10 cellular contexts compared by ENCODE assay signal in genomic region chr1:183806086-183806485, GRCh38. TPM values are rescaled to one million over a fixed set of nuclear protein-coding genes. Genes with fewer than 3 reads are reported as not detected.
A peak's percentile ranks its signal among the peaks of the same experiment; 100 is the strongest.
DNase-seq lines count a peak whose midpoint lies in the region; ATAC-seq, FAIRE-seq and TF ChIP-seq lines count a peak whose summit lies in the region.
"Had no signal": no experiment of that assay in that cellular context is flagged by ENCODE, and none has a peak within 500 bp of the region (broad histone marks: within the 10 kb centered on the region; RNA-seq: fewer than 3 reads in every experiment).

No MANE protein-coding gene starts in this region.

- H3K9ac ChIP-seq in HUES48 (ENCODE audit: low read depth, low read length) (no peak overlapping the region), K562 (ENCODE audit: insufficient read depth in 1 of 2, low read depth in 2 of 2, low read length in 2 of 2) (no peak overlapping the region)

- H3K9me3 ChIP-seq in HUES48 (ENCODE audit: control insufficient read depth, insufficient read depth, low read length) (no peaks in the 10 kb centered on the region), K562 (replicated peaks; ENCODE audit: control insufficient read depth, insufficient read depth, low read depth, low read length) (no peaks in the 10 kb centered on the region), right lobe of liver (no peaks in the 10 kb centered on the region)

- no peaks in the 10 kb centered on the region for H3K9me1 ChIP-seq in K562 (ENCODE audit: control insufficient read depth, insufficient read depth, low read length)

- no peak for TF ChIP-seq RAD21 in K562 (CRISPR knock-in tag; conservative IDR thresholded peaks at IDR 0.05 in 1 of 2, IDR thresholded peaks at IDR 0.05 in 1 of 2)

- POLR2A ChIA-PET in K562 (lab: Yijun Ruan, JAX): no interaction called here

- H3K36me3 ChIP-seq in HUES48 (ENCODE audit: control insufficient read depth, insufficient read depth, low read length) (no peaks in the 10 kb centered on the region), K562 (ENCODE audit: control insufficient read depth, insufficient read depth, low read length) (no peaks in the 10 kb centered on the region), right lobe of liver (no peaks in the 10 kb centered on the region)

- H3K79me2 ChIP-seq in K562 (ENCODE audit: control insufficient read depth, insufficient read depth, low read length): no peaks in the 10 kb centered on the region

- H3K4me2 ChIP-seq in K562 (ENCODE audit: insufficient read depth, low read length): no peak overlapping the region

- no peak for TF ChIP-seq EP300 in K562 (IDR thresholded peaks at IDR 0.05; ENCODE audit: low read length)

- in situ Hi-C loops in K562 (cut with MboI): no loop called here

- 0% methylated on average over 3 of the region's 3 CpGs for WGBS in K562 (ENCODE audit: insufficient coverage, low coverage, missing lambda C conversion rate)
- WGBS in right lobe of liver (ENCODE audit: insufficient coverage, low coverage, low lambda C conversion rate, missing lambda C conversion rate): 33% methylated on average over 3 of the region's 3 CpGs

- no peak for TF ChIP-seq CTCF in K562 (IDR thresholded peaks at IDR 0.05 in 2 of 3, conservative IDR thresholded peaks at IDR 0.05 in 1 of 3; ENCODE audit: insufficient read depth in 2 of 3, low read depth in 1 of 3, low read length in 3 of 3)
- TF ChIP-seq CTCF in right lobe of liver (IDR thresholded peaks at IDR 0.05): no peak

- BruUV-seq in K562 (replicated peaks; lab: Mats Ljungman, UMichigan): no TSS peak

- no peaks in the 10 kb centered on the region for H4K20me1 ChIP-seq in K562 (replicated peaks; ENCODE audit: control insufficient read depth, insufficient read depth, low read length)

- DNase-seq in K562 (ENCODE audit: extremely low read depth in 1 of 4, low spot score in 3 of 4) (no peak), right lobe of liver (no peak), DMS153 treated with DMSO at 0.1 percent for 48 hours (lab: John Stamatoyannopoulos, UW; ENCODE audit: unreplicated experiment) (no peak), NCI-H1092 (lab: John Stamatoyannopoulos, UW) (no peak)
- DNase-seq in activated effector memory CD4-positive, alpha-beta T cell treated with Interleukin-2 at 50 U/mL for 16 hours: no peak
- DNase-seq: activated T-cell treated with anti-CD3 and anti-CD28 coated beads, Interleukin-2, amount 50 U/mL, for 1 hour had no signal

- H3K4me3 ChIP-seq in HUES48 (ENCODE audit: low read depth, low read length) (peak overlapping the region; percentile 77; the same call in 1 of the 2 replicates), K562 (no peak overlapping the region), right lobe of liver (peak overlapping the region; percentile 52 to 58 (median 56))

- CTCF ChIA-PET in K562 (lab: Yijun Ruan, JAX; ENCODE audit: low intra/inter-chr PET ratio): no interaction called here

- H3K4me1 ChIP-seq in HUES48 (ENCODE audit: control insufficient read depth, insufficient read depth, low read length) (peaks cover 24% of the 10 kb centered on the region), K562 (replicated peaks in 1 of 2; ENCODE audit: control insufficient read depth in 2 of 2, insufficient read depth in 2 of 2, low read length in 2 of 2) (peaks cover 0 to 5% of the 10 kb centered on the region in 2 experiments; a peak in 1 of 5 replicates), right lobe of liver (no peaks in the 10 kb centered on the region)

- TF ChIP-seq POLR2A in K562 (conservative IDR thresholded peaks at IDR 0.05): no peak
- TF ChIP-seq POLR2A in right lobe of liver (IDR thresholded peaks at IDR 0.05): no peak

- H3K27me3 ChIP-seq in HUES48 (ENCODE audit: control insufficient read depth, insufficient read depth, low read length): peaks cover 33% of the 10 kb centered on the region
- peaks cover 12 to 14% of the 10 kb centered on the region in 2 experiments; a peak in 4 of 5 replicates for H3K27me3 ChIP-seq in K562 (ENCODE audit: control insufficient read depth in 2 of 2, insufficient read depth in 2 of 2, low read length in 2 of 2)
- no peaks in the 10 kb centered on the region for H3K27me3 ChIP-seq in right lobe of liver

- FAIRE-seq in K562 (lab: Jason Lieb, UNC): peak; percentile 11
- FAIRE-seq: RCC 7860 had no signal

- H2AFZ ChIP-seq in K562 (ENCODE audit: low read depth, low read length): no peak overlapping the region

- intact Hi-C loops in K562 (cut with micrococcal nuclease): no loop called here
- intact Hi-C loops in right lobe of liver (cut with DNase I): no loop called here

- H3K27ac ChIP-seq in HUES48 (ENCODE audit: low read depth, low read length) (no peak overlapping the region), K562 (ENCODE audit: extremely low read depth, low read depth, low read length) (no peak overlapping the region), right lobe of liver (peak overlapping the region; percentile 22 to 79 (median 57)), temporal lobe (ENCODE audit: low read depth, low read length) (peak overlapping the region; percentile 75)

- no peak for ATAC-seq in K562
- no peak for ATAC-seq in right lobe of liver
- no peak for ATAC-seq in GM19023 (IDR thresholded peaks at IDR 0.05; ENCODE audit: unreplicated experiment)

TF ChIP-seq in K562, 482 proteins besides CTCF, POLR2A, EP300 and RAD21:
- TF ChIP-seq ATF2 (CRISPR knock-in tag; IDR thresholded peaks at IDR 0.05) (no peak), GTF2B (IDR thresholded peaks at IDR 0.05; ENCODE audit: extremely low read depth, insufficient read length) (no peak), ZNF280B (CRISPR knock-in tag; IDR thresholded peaks at IDR 0.05) (no peak), TSC22D4 (tag; IDR thresholded peaks at IDR 0.05) (no peak), KAT8 (IDR thresholded peaks at IDR 0.05; ENCODE audit: low read depth) (no peak), ZNF384 (IDR thresholded peaks at IDR 0.05; ENCODE audit: low read depth, low read length) (no peak), E2F1 (CRISPR knock-in tag; IDR thresholded peaks at IDR 0.05) (no peak), ZZZ3 (IDR thresholded peaks at IDR 0.05) (no peak)

RNA-seq across cellular contexts. Expression of gene RGL1, which starts 1.2 kb away (rescaled TPM):
- 0.14 and 0.16 TPM in 2 replicates for total RNA-seq in K562 (2011; cell fraction: chromatin; rRNA removed; ENCODE audit: low replicate concordance)
- 0.13 and 0.17 TPM in 2 replicates for total RNA-seq in K562 (2011; cell fraction: nucleolus; rRNA removed)
- total RNA-seq in K562 (2011; cell fraction: nucleoplasm; rRNA removed): 0.15 TPM in 1 of 2 replicates, not detected in the other
- total RNA-seq in K562 (2014; rRNA removed): under 0.01 and 0.08 TPM in 2 replicates
- 0.06 and 0.07 TPM in 2 replicates for total RNA-seq in K562 (2014; rRNA removed; fragmentation: Illumina TruSeq; extraction: Trizol)
- total RNA-seq in K562 (2015; rRNA removed; fragmentation: Illumina TruSeq; extraction: Trizol): 0.04 TPM in 2 replicates
- 0.07 TPM in 2 replicates for total RNA-seq in K562 (2021)
- polyA plus RNA-seq in K562 (2011; rRNA removed): 0.01 and 0.03 TPM in 2 replicates
- polyA plus RNA-seq in K562 (2011; cell fraction: cytosol; rRNA removed): 0.04 TPM in 1 of 2 replicates, not detected in the other
- 0.04 and 0.09 TPM in 2 replicates for polyA plus RNA-seq in K562 (2011; cell fraction: nucleus; rRNA removed)
- polyA plus RNA-seq in K562 (2012): 0.06 and 0.07 TPM in 2 replicates
- 0.04 and 0.07 TPM in 2 replicates for polyA plus RNA-seq in K562 (2014; fragmentation: Illumina TruSeq; extraction: Trizol)
- under 1 TPM; 0.03 to 0.06 TPM for polyA plus RNA-seq in K562 (2014; fragmentation: Nextera tagmentation; extraction: Ambion mirVana)
- 0.04 and 0.08 TPM in 2 replicates for polyA plus RNA-seq in K562 (2014; rRNA removed)
- polyA minus RNA-seq in K562 (2011; rRNA and poly(A)+ RNA removed): 0.11 and 0.15 TPM in 2 replicates
- polyA minus RNA-seq in K562 (2011; cell fraction: cytosol; rRNA and poly(A)+ RNA removed): not detected in 2 replicates
- 0.22 and 0.27 TPM in 2 replicates for polyA minus RNA-seq in K562 (2011; cell fraction: nucleus; rRNA and poly(A)+ RNA removed)
- total RNA-seq in right lobe of liver: 10 to 100 TPM in 1 of 6 experiments, 1 to 10 TPM in 5; 5.5 to 13.1 (median 6.9) TPM
- total RNA-seq in temporal lobe: 34.7 TPM

Comparison
In these comparisons a context has a peak if more than half of its experiments do, and no peak if none do; other contexts are left out.
1. H3K27ac ChIP-seq: peak in right lobe of liver (3 of 3) and temporal lobe (single experiment); none in HUES48 (single experiment) and K562 (single experiment).
2. RNA of gene RGL1, which starts 1.2 kb away (total RNA-seq): 34.7 TPM in temporal lobe (single experiment) and 5.5 to 13.1 TPM in right lobe of liver; under 0.01 to 0.17 TPM in K562; every median in the first group is over 4 times any median in the second.